In the genomic region with DNA sequence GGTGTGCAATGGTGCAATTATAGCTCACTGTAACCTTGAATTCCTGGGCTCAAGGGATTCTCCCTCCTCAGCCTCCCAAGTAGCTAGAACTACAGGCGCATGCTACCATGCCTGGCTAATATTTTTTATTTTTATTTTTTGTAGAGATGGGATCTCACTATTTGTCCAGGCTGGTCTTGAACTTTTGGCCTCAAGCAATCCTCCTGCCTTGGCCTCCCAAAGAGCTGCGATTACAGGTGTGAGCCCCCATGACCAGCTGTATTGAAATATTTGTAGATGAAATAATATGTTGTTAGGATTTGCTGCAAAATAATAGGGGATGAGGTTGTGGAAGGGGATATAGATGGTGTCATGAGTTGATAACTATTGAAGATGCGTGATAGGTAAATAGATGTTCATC, we compare ENCODE assay signal across 29 cellular contexts.
"Had no signal": no experiment of that assay in that cellular context is flagged by ENCODE, and none has a peak within 500 bp of the region (broad histone marks: within the 10 kb centered on the region; RNA-seq: fewer than 3 reads in every experiment).

No MANE protein-coding gene starts in this region.

- DNase-seq: activated CD4-positive, alpha-beta T cell treated with anti-CD3 and anti-CD28 coated beads, Interleukin-2, amount 10 ng/mL, durations not matched to agents 24 days and 14 days; activated CD4-positive, alpha-beta T cell treated with anti-CD3 and anti-CD28 coated beads, Interleukin-2, amount 50 U/mL, for 4 hours; activated CD8-positive, alpha-beta T cell treated with anti-CD3 and anti-CD28 coated beads for 36 hours; activated effector memory CD4-positive, alpha-beta T cell treated with anti-CD3 and anti-CD28 coated beads, Interleukin-2, amount 50 U/mL, for 16 hours; activated naive CD4-positive, alpha-beta T cell treated with Interleukin-2 at 50 U/mL for 16 hours; activated naive CD8-positive, alpha-beta T cell treated with anti-CD3 and anti-CD28 coated beads, Interleukin-2, amount 50 U/mL, for 24 hours; activated T-cell treated with anti-CD3 and anti-CD28 coated beads, Interleukin-2, amount 50 U/mL, for 1 hour; activated T-cell treated with anti-CD3 and anti-CD28 coated beads, Interleukin-2, amount 50 U/mL, for 72 hours; anterior cingulate cortex; brain microvascular endothelial cell; central memory CD4-positive, alpha-beta T cell; Karpas-422; MG63; NCI-H1048; NCI-H1105 treated with DMSO at 0.1 percent for 48 hours; NCI-H1436 treated with DMSO at 0.1 percent for 48 hours; NCI-H1694 treated with DMSO at 0.1 percent for 48 hours; NCI-H2029; NCI-H345; NCI-H524 treated with DMSO at 0.1 percent for 48 hours; RPMI8226; SHP77 treated with DMSO at 0.1 percent for 48 hours; SK-N-SH had no signal

- H3K9me3 Mint-ChIP-seq: activated CD4-positive, alpha-beta T cell treated with anti-CD3 and anti-CD28 coated beads, Interleukin-2, amount 10 ng/mL, durations not matched to agents 24 days and 14 days; activated CD8-positive, alpha-beta T cell treated with anti-CD3 and anti-CD28 coated beads for 36 hours; activated naive CD4-positive, alpha-beta T cell treated with anti-CD3 and anti-CD28 coated beads, Interleukin-2, amount 50 U/mL, for 24 hours; activated naive CD8-positive, alpha-beta T cell treated with anti-CD3 and anti-CD28 coated beads, Interleukin-2, amount 50 U/mL, for 24 hours; activated T-cell treated with anti-CD3 and anti-CD28 coated beads, Interleukin-2, amount 50 U/mL, for 72 hours; activated T-helper 17 cell treated with anti-CD3 and anti-CD28 coated beads, Interleukin-2, amount 50 U/mL, for 72 hours; T-helper 1 cell treated with Interleukin-12 subunit alpha and Interleukin-12 subunit beta and Interleukin-4 antibody, amounts not matched to agents 30 μg/mL and 1 μg/mL, for 36 hours; T-helper 2 cell treated with Interferon-gamma antibody and Interleukin-4, amounts not matched to agents 5 μg/mL and 100 μg/mL, for 36 hours had no signal

- H3K4me3 Mint-ChIP-seq: activated CD4-positive, alpha-beta T cell treated with anti-CD3 and anti-CD28 coated beads, Interleukin-2, amount 10 ng/mL, durations not matched to agents 24 days and 14 days; activated CD8-positive, alpha-beta T cell treated with anti-CD3 and anti-CD28 coated beads for 36 hours; activated naive CD4-positive, alpha-beta T cell treated with anti-CD3 and anti-CD28 coated beads, Interleukin-2, amount 50 U/mL, for 24 hours; activated naive CD8-positive, alpha-beta T cell treated with anti-CD3 and anti-CD28 coated beads, Interleukin-2, amount 50 U/mL, for 24 hours; activated T-cell treated with anti-CD3 and anti-CD28 coated beads, Interleukin-2, amount 50 U/mL, for 72 hours; activated T-helper 17 cell treated with anti-CD3 and anti-CD28 coated beads, Interleukin-2, amount 50 U/mL, for 72 hours; T-helper 1 cell treated with Interleukin-12 subunit alpha and Interleukin-12 subunit beta and Interleukin-4 antibody, amounts not matched to agents 30 μg/mL and 1 μg/mL, for 36 hours; T-helper 2 cell treated with Interferon-gamma antibody and Interleukin-4, amounts not matched to agents 5 μg/mL and 100 μg/mL, for 36 hours had no signal

- H3K27ac ChIP-seq: brain microvascular endothelial cell, SJSA1 had no signal

- H3K27ac Mint-ChIP-seq: activated CD4-positive, alpha-beta T cell treated with anti-CD3 and anti-CD28 coated beads, Interleukin-2, amount 10 ng/mL, durations not matched to agents 24 days and 14 days; activated CD8-positive, alpha-beta T cell treated with anti-CD3 and anti-CD28 coated beads for 36 hours; activated naive CD4-positive, alpha-beta T cell treated with anti-CD3 and anti-CD28 coated beads, Interleukin-2, amount 50 U/mL, for 24 hours; activated naive CD8-positive, alpha-beta T cell treated with anti-CD3 and anti-CD28 coated beads, Interleukin-2, amount 50 U/mL, for 24 hours; activated T-cell treated with anti-CD3 and anti-CD28 coated beads, Interleukin-2, amount 50 U/mL, for 72 hours; activated T-helper 17 cell treated with anti-CD3 and anti-CD28 coated beads, Interleukin-2, amount 50 U/mL, for 72 hours; T-helper 1 cell treated with Interleukin-12 subunit alpha and Interleukin-12 subunit beta and Interleukin-4 antibody, amounts not matched to agents 30 μg/mL and 1 μg/mL, for 36 hours; T-helper 2 cell treated with Interferon-gamma antibody and Interleukin-4, amounts not matched to agents 5 μg/mL and 100 μg/mL, for 36 hours had no signal

- H3K27me3 ChIP-seq: brain microvascular endothelial cell, MG63, SJSA1 had no signal

- ATAC-seq: activated CD8-positive, alpha-beta T cell treated with anti-CD3 and anti-CD28 coated beads for 36 hours; activated naive CD8-positive, alpha-beta T cell treated with anti-CD3 and anti-CD28 coated beads, Interleukin-2, amount 50 U/mL, for 24 hours; activated T-cell treated with anti-CD3 and anti-CD28 coated beads, Interleukin-2, amount 50 U/mL, for 72 hours; activated T-helper 17 cell treated with anti-CD3 and anti-CD28 coated beads, Interleukin-2, amount 50 U/mL, for 72 hours; Panc1 had no signal

- H3K36me3 ChIP-seq: brain microvascular endothelial cell, MG63, SJSA1 had no signal

- H3K4me3 ChIP-seq: MG63, SJSA1 had no signal

- H3K9me3 ChIP-seq: MG63, SJSA1, SK-N-SH had no signal

- H3K27me3 Mint-ChIP-seq: activated CD4-positive, alpha-beta T cell treated with anti-CD3 and anti-CD28 coated beads, Interleukin-2, amount 10 ng/mL, durations not matched to agents 24 days and 14 days; activated CD8-positive, alpha-beta T cell treated with anti-CD3 and anti-CD28 coated beads for 36 hours; activated naive CD4-positive, alpha-beta T cell treated with anti-CD3 and anti-CD28 coated beads, Interleukin-2, amount 50 U/mL, for 24 hours; activated naive CD8-positive, alpha-beta T cell treated with anti-CD3 and anti-CD28 coated beads, Interleukin-2, amount 50 U/mL, for 24 hours; activated T-helper 17 cell treated with anti-CD3 and anti-CD28 coated beads, Interleukin-2, amount 50 U/mL, for 72 hours had no signal
